In the genomic region with DNA sequence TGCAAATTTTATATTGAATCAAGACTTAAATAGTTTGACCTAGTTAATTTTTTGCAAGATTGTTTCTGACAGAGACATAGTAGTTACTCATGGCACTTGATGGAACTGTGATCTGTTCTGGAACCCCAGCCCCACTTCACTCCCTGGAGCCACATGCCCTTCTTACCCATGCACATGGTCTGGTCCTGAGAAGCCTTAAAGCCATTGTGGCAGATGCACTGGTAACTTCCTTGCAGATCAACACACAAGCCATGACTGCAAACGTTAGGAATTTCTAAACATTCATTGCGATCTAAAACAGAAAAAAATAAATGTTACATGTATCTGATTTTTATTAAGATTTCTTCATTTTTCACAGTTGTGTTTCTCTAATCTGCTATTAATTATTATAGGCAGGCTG, we compare ENCODE assay signal across 28 cellular contexts.
"Had no signal": no experiment of that assay in that cellular context is flagged by ENCODE, and none has a peak within 500 bp of the region (broad histone marks: within the 10 kb centered on the region; RNA-seq: fewer than 3 reads in every experiment).

No MANE protein-coding gene starts in this region.

- H3K36me3 Mint-ChIP-seq: activated naive CD8-positive, alpha-beta T cell treated with anti-CD3 and anti-CD28 coated beads for 36 hours; naive B cell had no signal

- H3K4me1 ChIP-seq: adrenal gland, gastrocnemius medialis, sigmoid colon, testis, transverse colon had no signal

- H3K36me3 ChIP-seq: adrenal gland, gastrocnemius medialis, ovary, sigmoid colon, transverse colon had no signal

- H3K9me3 Mint-ChIP-seq: activated naive CD4-positive, alpha-beta T cell treated with anti-CD3 and anti-CD28 coated beads for 36 hours; activated naive CD8-positive, alpha-beta T cell treated with anti-CD3 and anti-CD28 coated beads for 36 hours; activated T-helper 1 cell treated with anti-CD3 and anti-CD28 coated beads, Interleukin-12 subunit alpha, Interleukin-12 subunit beta, Interleukin-2, Interleukin-4 antibody, amounts not matched to agents 30 ng/mL and 10 ng/mL and 1 ng/mL, durations not matched to agents 14 hours and 24 hours and 36 hours; mesothelial cell of epicardium; T-helper 1 cell treated with Interleukin-12 subunit alpha and Interleukin-12 subunit beta and Interleukin-4 antibody, amounts not matched to agents 30 μg/mL and 1 μg/mL, for 36 hours had no signal

- H3K4me3 ChIP-seq: adrenal gland, gastrocnemius medialis, ovary, sigmoid colon, testis, transverse colon had no signal

- H3K27me3 ChIP-seq: adrenal gland, brain microvascular endothelial cell, gastrocnemius medialis, ovary, sigmoid colon, testis, transverse colon had no signal

- FAIRE-seq: TTC549 had no signal

- H3K27ac ChIP-seq: adrenal gland, brain microvascular endothelial cell, gastrocnemius medialis, ovary, sigmoid colon, testis, transverse colon, VCaP had no signal

- ATAC-seq: gastrocnemius medialis had no signal

- H3K27me3 Mint-ChIP-seq: activated naive CD8-positive, alpha-beta T cell treated with anti-CD3 and anti-CD28 coated beads for 36 hours; naive B cell; progenitor cell of endocrine pancreas had no signal

- H3K9me3 ChIP-seq: adrenal gland, gastrocnemius medialis, ovary, sigmoid colon, testis, transverse colon had no signal

- H3K4me1 Mint-ChIP-seq: activated naive CD8-positive, alpha-beta T cell treated with anti-CD3 and anti-CD28 coated beads for 36 hours; endodermal cell; naive B cell; nephron progenitor cell had no signal

- H3K27ac Mint-ChIP-seq: activated naive CD4-positive, alpha-beta T cell treated with anti-CD3 and anti-CD28 coated beads for 36 hours; activated naive CD8-positive, alpha-beta T cell treated with anti-CD3 and anti-CD28 coated beads for 36 hours; activated T-helper 1 cell treated with anti-CD3 and anti-CD28 coated beads, Interleukin-12 subunit alpha, Interleukin-12 subunit beta, Interleukin-2, Interleukin-4 antibody, amounts not matched to agents 30 ng/mL and 10 ng/mL and 1 ng/mL, durations not matched to agents 14 hours and 24 hours and 36 hours; endodermal cell; mesothelial cell of epicardium; naive B cell; nephron progenitor cell; progenitor cell of endocrine pancreas; T-helper 1 cell treated with Interleukin-12 subunit alpha and Interleukin-12 subunit beta and Interleukin-4 antibody, amounts not matched to agents 30 μg/mL and 1 μg/mL, for 36 hours had no signal

- H3K4me3 Mint-ChIP-seq: activated naive CD4-positive, alpha-beta T cell treated with anti-CD3 and anti-CD28 coated beads for 36 hours; activated naive CD8-positive, alpha-beta T cell treated with anti-CD3 and anti-CD28 coated beads for 36 hours; activated T-helper 1 cell treated with anti-CD3 and anti-CD28 coated beads, Interleukin-12 subunit alpha, Interleukin-12 subunit beta, Interleukin-2, Interleukin-4 antibody, amounts not matched to agents 30 ng/mL and 10 ng/mL and 1 ng/mL, durations not matched to agents 14 hours and 24 hours and 36 hours; endodermal cell; mesothelial cell of epicardium; naive B cell; nephron progenitor cell; T-helper 1 cell treated with Interleukin-12 subunit alpha and Interleukin-12 subunit beta and Interleukin-4 antibody, amounts not matched to agents 30 μg/mL and 1 μg/mL, for 36 hours had no signal

- DNase-seq: activated CD4-positive, alpha-beta T cell treated with anti-CD3 and anti-CD28 coated beads for 4 hours; activated CD4-positive, alpha-beta T cell treated with anti-CD3 and anti-CD28 coated beads, Interleukin-2, amount 50 U/mL, for 4 hours; activated effector memory CD4-positive, alpha-beta T cell treated with anti-CD3 and anti-CD28 coated beads, Interleukin-2, amount 50 U/mL, for 16 hours; activated naive CD4-positive, alpha-beta T cell treated with anti-CD3 and anti-CD28 coated beads for 36 hours; activated naive CD8-positive, alpha-beta T cell treated with anti-CD3 and anti-CD28 coated beads for 36 hours; caudate nucleus; endodermal cell; gastrocnemius medialis; glutamatergic neuron; islet precursor cell; left cardiac atrium; left ventricle myocardium superior; naive B cell; nephron progenitor cell; ovary; sigmoid colon; stimulated activated naive CD4-positive, alpha-beta T cell treated with Interleukin-2 at 50 U/mL for 16 hours; T-helper 9 cell; testis; transverse colon had no signal
